ENCODE assay signal across 23 cellular contexts in genomic region chr18:9070212-9070611, GRCh38.
"Had no signal": no experiment of that assay in that cellular context is flagged by ENCODE, and none has a peak within 500 bp of the region (broad histone marks: within the 10 kb centered on the region; RNA-seq: fewer than 3 reads in every experiment).

No MANE protein-coding gene starts in this region.

- H3K27ac Mint-ChIP-seq: activated naive CD8-positive, alpha-beta T cell; activated T-helper 1 cell treated with anti-CD3 and anti-CD28 coated beads, Interleukin-12 subunit alpha, Interleukin-12 subunit beta, Interleukin-2, Interleukin-4 antibody, amounts not matched to agents 30 ng/mL and 10 ng/mL and 1 ng/mL, durations not matched to agents 14 hours and 24 hours and 36 hours; immature natural killer cell had no signal

- FAIRE-seq: bronchial epithelial cell, urothelium cell line had no signal

- H3K4me3 Mint-ChIP-seq: activated naive CD8-positive, alpha-beta T cell; activated T-helper 1 cell treated with anti-CD3 and anti-CD28 coated beads, Interleukin-12 subunit alpha, Interleukin-12 subunit beta, Interleukin-2, Interleukin-4 antibody, amounts not matched to agents 30 ng/mL and 10 ng/mL and 1 ng/mL, durations not matched to agents 14 hours and 24 hours and 36 hours; immature natural killer cell; nephron had no signal

- DNase-seq: activated CD4-positive, alpha-beta T cell treated with anti-CD3 and anti-CD28 coated beads, Interleukin-2, amount 50 U/mL, for 4 hours; cerebellar nuclear complex; cortex of kidney; effector CD4-positive, alpha-beta T cell; gastrocnemius medialis; immature natural killer cell; kidney glomerular epithelial cell; left ventricle myocardium superior; mucosa of descending colon; posterior cingulate gyrus; stimulated activated CD4-positive, alpha-beta T cell treated with anti-CD3 and anti-CD28 coated beads, Interleukin-12 subunit alpha, Interleukin-12 subunit beta, amount 100 ng/mL, for 4 hours; stimulated activated CD4-positive, alpha-beta T cell treated with anti-CD3 and anti-CD28 coated beads, Interleukin-1b, Interleukin-23, amount 100 ng/mL, for 48 hours; stimulated activated CD8-positive, alpha-beta memory T cell treated with anti-CD3 and anti-CD28 coated beads, Interleukin-4, amount 100 ng/mL, for 48 hours; stimulated activated naive CD8-positive, alpha-beta T cell treated with anti-CD3 and anti-CD28 coated beads, Interleukin-15, Interleukin-2, amounts not matched to agents 100 U/mL and 50 U/mL, for 24 hours; substantia nigra; WERI-Rb-1 had no signal

- H3K4me3 ChIP-seq: gastrocnemius medialis, heart right ventricle, mucosa of descending colon, tibial nerve had no signal

- ATAC-seq: gastrocnemius medialis; mucosa of descending colon; stimulated activated naive CD8-positive, alpha-beta T cell treated with anti-CD3 and anti-CD28 coated beads, Interleukin-15, Interleukin-2, amounts not matched to agents 100 U/mL and 50 U/mL, for 24 hours had no signal

- H3K9me3 Mint-ChIP-seq: activated T-helper 1 cell treated with anti-CD3 and anti-CD28 coated beads, Interleukin-12 subunit alpha, Interleukin-12 subunit beta, Interleukin-2, Interleukin-4 antibody, amounts not matched to agents 30 ng/mL and 10 ng/mL and 1 ng/mL, durations not matched to agents 14 hours and 24 hours and 36 hours; immature natural killer cell; nephron had no signal

- H3K27me3 ChIP-seq: gastrocnemius medialis, heart right ventricle, tibial nerve had no signal

- H3K27me3 Mint-ChIP-seq: activated naive CD8-positive, alpha-beta T cell had no signal

- H3K36me3 Mint-ChIP-seq: activated naive CD8-positive, alpha-beta T cell; immature natural killer cell had no signal

- H3K9me3 ChIP-seq: gastrocnemius medialis, heart right ventricle, mucosa of descending colon, tibial nerve had no signal

- H3K36me3 ChIP-seq: gastrocnemius medialis, heart right ventricle, tibial nerve, WERI-Rb-1 had no signal

- H3K27ac ChIP-seq: gastrocnemius medialis, WERI-Rb-1 had no signal
